ENCODE assay signal across 9 cellular contexts in genomic region chr6:142843344-142843743, GRCh38.
DNase-seq lines count a peak whose midpoint lies in the region; ATAC-seq, FAIRE-seq and TF ChIP-seq lines count a peak whose summit lies in the region.
"Had no signal": no experiment of that assay in that cellular context is flagged by ENCODE, and none has a peak within 500 bp of the region (broad histone marks: within the 10 kb centered on the region; RNA-seq: fewer than 3 reads in every experiment).

No MANE protein-coding gene starts in this region.

- H3K27ac ChIP-seq in OCI-LY3 (ENCODE audit: low read length) (no peak overlapping the region), small intestine (ENCODE audit: low read depth in 1 of 2, low read length in 1 of 2) (peak overlapping the region; percentile 48 to 65)
- peak overlapping the region; percentile 95 for H3K27ac ChIP-seq in effector memory CD4-positive, alpha-beta T cell (ENCODE audit: insufficient read depth, low read length, poor library complexity, severe bottlenecking)
- H3K27ac ChIP-seq: SJCRH30 had no signal

- H3K27me3 ChIP-seq in OCI-LY3 (ENCODE audit: low read depth, low read length) (no peaks in the 10 kb centered on the region), small intestine (ENCODE audit: control insufficient read depth in 2 of 2, insufficient read depth in 2 of 2, low read length in 2 of 2) (no peaks in the 10 kb centered on the region)
- H3K27me3 ChIP-seq in effector memory CD4-positive, alpha-beta T cell (replicated peaks; ENCODE audit: control insufficient read depth, insufficient read depth, low read length, poor library complexity, severe bottlenecking) = no peaks in the 10 kb centered on the region
- H3K27me3 ChIP-seq: SJCRH30 had no signal

- WGBS in small intestine, 3 donors = 35 to 55% (median 44%) methylated on average over 4 of the region's 4 CpGs

- TF ChIP-seq CTCF in OCI-LY3 (IDR thresholded peaks at IDR 0.05; ENCODE audit: low read depth, low read length) = no peak

- peaks cover 35% of the 10 kb centered on the region for H4K20me1 ChIP-seq in OCI-LY3 (ENCODE audit: insufficient read depth, low read length)

- H3K36me3 ChIP-seq in OCI-LY3 (replicated peaks; ENCODE audit: low read depth, low read length) (no peaks in the 10 kb centered on the region), small intestine (ENCODE audit: control insufficient read depth in 2 of 2, insufficient read depth in 2 of 2, low read length in 2 of 2) (no peaks in the 10 kb centered on the region)
- H3K36me3 ChIP-seq in effector memory CD4-positive, alpha-beta T cell (ENCODE audit: control insufficient read depth, insufficient read depth, low read length) = no peaks in the 10 kb centered on the region
- H3K36me3 ChIP-seq: SJCRH30 had no signal

- no peak overlapping the region for H3K9ac ChIP-seq in OCI-LY3 (ENCODE audit: low read length)

- no peak for FAIRE-seq in small intestine (lab: Jason Lieb, UNC)

- H3K79me2 ChIP-seq in OCI-LY3 (ENCODE audit: low read length) = 0 out of 2 replicates have a peak, but pooled peaks cover 6% of the 10 kb centered on the region

- no peak for DNase-seq in effector memory CD4-positive, alpha-beta T cell
- no peak for DNase-seq in small intestine
- no peak for DNase-seq in KG1 (lab: John Stamatoyannopoulos, UW)
- no peak for DNase-seq in NCI-H2171 (lab: John Stamatoyannopoulos, UW)
- no peak for DNase-seq in stimulated activated CD4-positive, alpha-beta T cell treated with anti-CD3 and anti-CD28 coated beads, Interleukin-1b, Interleukin-23, amount 100 ng/mL, for 48 hours
- DNase-seq: NCI-H1092, SJCRH30 had no signal

- H3K9me3 ChIP-seq in OCI-LY3 (ENCODE audit: insufficient read depth, low read length) = no peaks in the 10 kb centered on the region
- H3K9me3 ChIP-seq in effector memory CD4-positive, alpha-beta T cell (ENCODE audit: control insufficient read depth, low read length) = no peaks in the 10 kb centered on the region
- no peaks in the 10 kb centered on the region for H3K9me3 ChIP-seq in small intestine (ENCODE audit: control insufficient read depth, low read depth)
- H3K9me3 ChIP-seq: SJCRH30 had no signal

- H3K4me3 ChIP-seq in OCI-LY3 (ENCODE audit: low read length) (peak overlapping the region; percentile 40), small intestine (ENCODE audit: low read depth in 1 of 2, low read length in 2 of 2) (no peak overlapping the region)
- peak overlapping the region; percentile 44 for H3K4me3 ChIP-seq in effector memory CD4-positive, alpha-beta T cell (ENCODE audit: insufficient read depth, low read depth, low read length, poor library complexity, severe bottlenecking)
- H3K4me3 ChIP-seq: SJCRH30 had no signal

- H3K4me1 ChIP-seq in OCI-LY3 (ENCODE audit: low read length) (peaks cover 46% of the 10 kb centered on the region), small intestine (ENCODE audit: control insufficient read depth in 2 of 2, insufficient read depth in 1 of 2, low read depth in 1 of 2, low read length in 1 of 2) (peaks cover 2 to 8% of the 10 kb centered on the region in 2 donors)
- H3K4me1 ChIP-seq in effector memory CD4-positive, alpha-beta T cell (ENCODE audit: control insufficient read depth, insufficient read depth, low read length, poor library complexity, severe bottlenecking) = peaks cover 51% of the 10 kb centered on the region

- peak; percentile 4 for ATAC-seq in GM18517 (IDR thresholded peaks at IDR 0.05; ENCODE audit: unreplicated experiment)

- H2AFZ ChIP-seq in OCI-LY3 (ENCODE audit: low read depth, low read length) = no peak overlapping the region

- peak overlapping the region; percentile 66 for H3K4me2 ChIP-seq in OCI-LY3 (ENCODE audit: low read length)

Comparison
In these comparisons a context has a peak if more than half of its experiments do, and no peak if none do; other contexts are left out.
1. H3K4me3 ChIP-seq: peak in OCI-LY3 (single experiment) and effector memory CD4-positive, alpha-beta T cell (single experiment); none in small intestine (0 of 2).